8 cellular contexts compared by ENCODE assay signal in genomic region chr5:136132087-136132486, GRCh38. TPM values are rescaled to one million over a fixed set of nuclear protein-coding genes. Genes with fewer than 3 reads are reported as not detected.
DNase-seq lines count a peak whose midpoint lies in the region; ATAC-seq and TF ChIP-seq lines count a peak whose summit lies in the region.

No MANE protein-coding gene starts in this region.

- intact Hi-C loops in IMR-90 (cut with micrococcal nuclease) (loop anchor here (2.0 kb wide), 1 partner anchor 49 kb away; no protein-coding TSS in a partner anchor), ascending aorta (cut with DNase I) (loop anchor here (2.0 to 5.0 kb wide), 3 partner anchors 51 to 105 kb away; partner anchors contain the start of gene TGFBI)

- peak overlapping the region; percentile 77 to 97 for H3K27ac Mint-ChIP-seq in stimulated activated naive CD8-positive, alpha-beta T cell treated with anti-CD3 and anti-CD28 coated beads, Interleukin-15, amount 100 ng/mL, for 72 hours

- peaks cover 4 to 12% of the 10 kb centered on the region in 2 experiments; a peak in 2 of 4 replicates for H3K79me1 ChIP-seq in IMR-90 (ENCODE audit: low read depth in 1 of 2, low read length in 2 of 2)

- peaks cover 33% of the 10 kb centered on the region for H4K20me1 ChIP-seq in IMR-90 (ENCODE audit: insufficient read depth, low read length)

- TF ChIP-seq CTCF in IMR-90 (conservative IDR thresholded peaks at IDR 0.05; ENCODE audit: low read depth, low read length) (no peak), ascending aorta (IDR thresholded peaks at IDR 0.05) (no peak), kidney epithelial cell (IDR thresholded peaks at IDR 0.05; ENCODE audit: insufficient read depth, low read length, poor library complexity, severe bottlenecking) (no peak), omental fat pad (IDR thresholded peaks at IDR 0.05) (no peak)

- no peak overlapping the region for H2BK20ac ChIP-seq in IMR-90 (ENCODE audit: low read depth, low read length)

- no peak overlapping the region for H2AK5ac ChIP-seq in IMR-90 (ENCODE audit: low read depth, low read length)

- no peak for DNase-seq in activated T-cell treated with anti-CD3 and anti-CD28 coated beads, Interleukin-2, amount 50 U/mL, for 4 hours
- no peak for DNase-seq in activated T-cell treated with anti-CD3 and anti-CD28 coated beads for 4 hours
- no peak for DNase-seq in IMR-90
- DNase-seq in ascending aorta (ENCODE audit: low spot score in 2 of 2) = no peak
- no peak for DNase-seq in kidney epithelial cell (ENCODE audit: low read depth)
- DNase-seq in stimulated activated naive CD8-positive, alpha-beta T cell treated with anti-CD3 and anti-CD28 coated beads, Interleukin-15, amount 100 ng/mL, for 72 hours = peak in 1 of 2 donors; percentile 10
- no peak for DNase-seq in omental fat pad (ENCODE audit: low spot score)
- DNase-seq in mucosa of gallbladder (ENCODE audit: low spot score) = no peak

- peak overlapping the region; percentile 79 for H2BK5ac ChIP-seq in IMR-90 (ENCODE audit: low read depth, low read length, poor library complexity, severe bottlenecking)

- peaks cover 38% of the 10 kb centered on the region for H3K27me3 Mint-ChIP-seq in activated T-cell treated with anti-CD3 and anti-CD28 coated beads, Interleukin-2, amount 50 U/mL, for 4 hours (ENCODE audit: low read depth)
- H3K27me3 Mint-ChIP-seq in stimulated activated naive CD8-positive, alpha-beta T cell treated with anti-CD3 and anti-CD28 coated beads, Interleukin-15, amount 100 ng/mL, for 72 hours = peaks cover 31% of the 10 kb centered on the region

- no peak for TF ChIP-seq RAD21 in IMR-90 (IDR thresholded peaks at IDR 0.05; ENCODE audit: low read length)

- no CpG with 5 or more reads among the region's 6 CpGs for WGBS in IMR-90 (ENCODE audit: extremely low coverage in 2 of 2, insufficient read length in 1 of 2), 2 experiments

- H3K4me3 ChIP-seq in IMR-90 (ENCODE audit: insufficient read depth, low read depth, low read length) (no peak overlapping the region; the same call in 1 of the 2 replicates), ascending aorta (peak overlapping the region; percentile 76 to 84), kidney epithelial cell (ENCODE audit: low read depth, low read length) (peak overlapping the region; percentile 81)

- BruUV-seq in IMR-90 (replicated peaks; lab: Mats Ljungman, UMichigan) = no TSS peak

- no peak overlapping the region for H2BK15ac ChIP-seq in IMR-90 (ENCODE audit: low read depth, low read length)

- H3K14ac ChIP-seq in IMR-90 (replicated peaks; ENCODE audit: low read depth, low read length) = no peak overlapping the region; the same call in 1 of the 2 replicates

- peak overlapping the region; percentile 70 for H3K4me2 ChIP-seq in IMR-90 (ENCODE audit: low read depth, low read length)

- H3K18ac ChIP-seq in IMR-90 (ENCODE audit: low read depth, low read length) = peak overlapping the region; percentile 52

- H3K56ac ChIP-seq in IMR-90 (ENCODE audit: extremely low read depth, insufficient read depth, low read length) = peak overlapping the region; percentile 24

- CTCF ChIA-PET in IMR-90 (lab: Yijun Ruan, JAX) = interaction anchor here (0.6 to 1.2 kb wide), 3 partner anchors 63 to 110 kb away, joined by 3 to 4 read pairs (median 4); no protein-coding TSS in a partner anchor

- H2AK9ac ChIP-seq in IMR-90 (replicated peaks; ENCODE audit: low read depth, low read length, poor library complexity) = peak overlapping the region; percentile 70

- POLR2A ChIA-PET in IMR-90 (lab: Charles Lee; ENCODE audit: unreplicated experiment) = no interaction called here

- peak overlapping the region; percentile 87 for H4K5ac ChIP-seq in IMR-90 (ENCODE audit: low read depth, low read length)

- H3K36me3 Mint-ChIP-seq in activated T-cell treated with anti-CD3 and anti-CD28 coated beads, Interleukin-2, amount 50 U/mL, for 4 hours (ENCODE audit: insufficient read depth) = peaks cover 1% of the 10 kb centered on the region

- dilution Hi-C loops in IMR-90 (cut with HindIII; ENCODE audit: low sequenced_read_pairs, unreplicated experiment) = no loop called here

- H3K4me1 Mint-ChIP-seq in activated T-cell treated with anti-CD3 and anti-CD28 coated beads, Interleukin-2, amount 50 U/mL, for 4 hours (ENCODE audit: low read depth) = peaks cover 19% of the 10 kb centered on the region
- H3K4me1 Mint-ChIP-seq in stimulated activated naive CD8-positive, alpha-beta T cell treated with anti-CD3 and anti-CD28 coated beads, Interleukin-15, amount 100 ng/mL, for 72 hours = peaks cover 14% of the 10 kb centered on the region

- H4K8ac ChIP-seq in IMR-90 (ENCODE audit: low read depth in 2 of 2, low read length in 2 of 2) = peak overlapping the region; percentile 80 to 95

- H3K36me3 ChIP-seq in IMR-90 (ENCODE audit: control insufficient read depth, insufficient read depth, low read length) (no peaks in the 10 kb centered on the region), ascending aorta (no peaks in the 10 kb centered on the region), kidney epithelial cell (ENCODE audit: control insufficient read depth, insufficient read depth, low read length) (no peaks in the 10 kb centered on the region)

- H3K23ac ChIP-seq in IMR-90 (ENCODE audit: low read depth, low read length) = peak overlapping the region; percentile 66; the same call in 1 of the 2 replicates

- peak overlapping the region; percentile 47 for H3K4ac ChIP-seq in IMR-90 (ENCODE audit: low read depth, low read length)

- peak overlapping the region; percentile 60; the same call in 1 of the 2 replicates for H4K91ac ChIP-seq in IMR-90 (ENCODE audit: insufficient read depth, low read depth, low read length)

- peak overlapping the region; percentile 17; the same call in 1 of the 2 replicates for H2BK120ac ChIP-seq in IMR-90 (ENCODE audit: low read depth, low read length)

- in situ Hi-C loops in IMR-90 (cut with MboI; ENCODE audit: low sequenced_read_pairs) = no loop called here

- TF ChIP-seq POLR2A in IMR-90 (IDR thresholded peaks at IDR 0.05; ENCODE audit: low read depth, low read length) = no peak

- peak overlapping the region; percentile 64 for H3K9ac ChIP-seq in IMR-90 (ENCODE audit: low read depth, low read length)

- H3K9me3 ChIP-seq in IMR-90 (ENCODE audit: control insufficient read depth, insufficient read depth, low read length) (no peaks in the 10 kb centered on the region), ascending aorta (no peaks in the 10 kb centered on the region)

- H3K4me3 Mint-ChIP-seq in activated T-cell treated with anti-CD3 and anti-CD28 coated beads, Interleukin-2, amount 50 U/mL, for 4 hours = peak overlapping the region; percentile 83
- H3K4me3 Mint-ChIP-seq in stimulated activated naive CD8-positive, alpha-beta T cell treated with anti-CD3 and anti-CD28 coated beads, Interleukin-15, amount 100 ng/mL, for 72 hours = peak overlapping the region; percentile 83 to 96

- H3K27ac ChIP-seq in IMR-90 (ENCODE audit: insufficient read depth, low read length) (peak overlapping the region; percentile 56; the same call in 1 of the 2 replicates), ascending aorta (peak overlapping the region; percentile 96 to 97)

- no peaks in the 10 kb centered on the region for H3K9me3 Mint-ChIP-seq in activated T-cell treated with anti-CD3 and anti-CD28 coated beads, Interleukin-2, amount 50 U/mL, for 4 hours
- H3K9me3 Mint-ChIP-seq in stimulated activated naive CD8-positive, alpha-beta T cell treated with anti-CD3 and anti-CD28 coated beads, Interleukin-15, amount 100 ng/mL, for 72 hours = no peaks in the 10 kb centered on the region

- H3K9me1 ChIP-seq in IMR-90 (ENCODE audit: insufficient read depth, low read length) = no peaks in the 10 kb centered on the region; the same call in 1 of the 2 replicates

- H3K4me1 ChIP-seq in IMR-90 (ENCODE audit: control insufficient read depth, insufficient read depth, low read length) = peaks cover 2% of the 10 kb centered on the region
- H3K4me1 ChIP-seq in ascending aorta = peaks cover 6 to 31% of the 10 kb centered on the region in 2 donors

- peaks cover 11% of the 10 kb centered on the region for H3K27me3 ChIP-seq in IMR-90 (ENCODE audit: control insufficient read depth, insufficient read depth, low read length)
- H3K27me3 ChIP-seq in ascending aorta = no peaks in the 10 kb centered on the region
- H3K27me3 ChIP-seq in kidney epithelial cell (ENCODE audit: control insufficient read depth, insufficient read depth, low read length) = no peaks in the 10 kb centered on the region

- no peak for ATAC-seq in activated T-cell treated with anti-CD3 and anti-CD28 coated beads, Interleukin-2, amount 50 U/mL, for 4 hours
- ATAC-seq in IMR-90 (ENCODE audit: low read depth) = 0 out of 2 replicates have a peak, but pooled peaks have one; percentile 3
- peak; percentile 30 for ATAC-seq in stimulated activated naive CD8-positive, alpha-beta T cell treated with anti-CD3 and anti-CD28 coated beads, Interleukin-15, amount 100 ng/mL, for 72 hours
- no peak for ATAC-seq in omental fat pad (ENCODE audit: low FRiP score)

- peak overlapping the region; percentile 91 for H2AFZ ChIP-seq in IMR-90 (replicated peaks; ENCODE audit: low read length, poor library complexity)

TF ChIP-seq in IMR-90, 13 proteins besides CTCF, POLR2A, EP300 and RAD21 (continues in another document):
- TF ChIP-seq MAZ (IDR thresholded peaks at IDR 0.05; ENCODE audit: borderline replicate concordance, low read depth, low read length) (no peak), MAFK (IDR thresholded peaks at IDR 0.05; ENCODE audit: low read depth, low read length) (no peak), RCOR1 (IDR thresholded peaks at IDR 0.05; ENCODE audit: insufficient replicate concordance, low read length) (no peak), NFE2L2 (IDR thresholded peaks at IDR 0.05; ENCODE audit: low read depth, low read length) (no peak), CEBPB (IDR thresholded peaks at IDR 0.05; ENCODE audit: low read depth, low read length) (no peak), MXI1 (IDR thresholded peaks at IDR 0.05; ENCODE audit: borderline replicate concordance, low read depth, low read length) (no peak), CHD1 (IDR thresholded peaks at IDR 0.05; ENCODE audit: low read depth, low read length) (no peak), FOS (IDR thresholded peaks at IDR 0.05; ENCODE audit: low read depth, low read length) (no peak)

RNA-seq across cellular contexts. Expression of gene SMAD5, which starts 0.6 kb away (rescaled TPM):
- 10 to 100 TPM in 1 of 3 donors, 1 to 10 TPM in 2; 3.5 to 10.1 (median 6.0) TPM for total RNA-seq in activated T-cell treated with anti-CD3 and anti-CD28 coated beads, Interleukin-2, amount 50 U/mL, for 4 hours
- total RNA-seq in IMR-90 (2012; rRNA removed) = 73.3 and 101 TPM in 2 replicates
- 25.7 and 37.4 TPM in 2 replicates for polyA plus RNA-seq in IMR-90 (2012; rRNA removed)
- polyA plus RNA-seq in IMR-90 (2012; cell fraction: cytosol; rRNA removed) = 5.3 and 8.1 TPM in 2 replicates
- 3.2 and 35.1 TPM in 2 replicates for polyA plus RNA-seq in IMR-90 (2012; cell fraction: nucleus; rRNA removed; ENCODE audit: low replicate concordance)
- total RNA-seq in ascending aorta = 23.8 TPM
- total RNA-seq in kidney epithelial cell = 37.4 and 40.1 TPM in 2 replicates
- 10 to 100 TPM; 36.9 to 64.9 (median 43.1) TPM for total RNA-seq in omental fat pad
- 65.6 TPM for total RNA-seq in mucosa of gallbladder

Comparison
In these comparisons a context has a peak if more than half of its experiments do, and no peak if none do; other contexts are left out.
1. ATAC-seq: peak in IMR-90 (single experiment) and stimulated activated naive CD8-positive, alpha-beta T cell treated with anti-CD3 and anti-CD28 coated beads, Interleukin-15, amount 100 ng/mL, for 72 hours (single experiment); none in activated T-cell treated with anti-CD3 and anti-CD28 coated beads, Interleukin-2, amount 50 U/mL, for 4 hours (0 of 2) and omental fat pad (single experiment).